ENCODE assay signal across 1 cellular context in the genomic region with DNA sequence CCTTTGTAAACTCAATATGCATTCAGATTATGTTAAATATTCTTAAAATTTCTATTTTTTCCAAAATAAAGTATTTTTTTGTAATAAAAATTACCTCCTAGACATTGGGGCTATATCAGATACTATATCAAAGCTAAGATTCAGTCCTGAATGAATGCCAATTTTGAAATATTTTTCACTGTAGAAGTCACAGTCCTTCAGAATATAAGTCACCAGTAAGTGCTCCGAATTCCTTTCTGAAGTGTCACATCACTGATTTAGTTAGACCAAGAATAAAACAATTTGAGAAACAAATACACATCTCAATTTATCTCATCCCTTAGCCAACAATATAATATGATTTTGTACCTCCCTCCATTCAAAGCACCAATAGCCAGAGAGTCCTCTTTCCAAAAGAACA.
TF ChIP-seq lines count a peak whose summit lies in the region.

No MANE protein-coding gene starts in this region.

TF ChIP-seq in SK-N-SH, 30 proteins besides CTCF, POLR2A, EP300 and RAD21 (continued from another document):
- TF ChIP-seq, protein P1, sequence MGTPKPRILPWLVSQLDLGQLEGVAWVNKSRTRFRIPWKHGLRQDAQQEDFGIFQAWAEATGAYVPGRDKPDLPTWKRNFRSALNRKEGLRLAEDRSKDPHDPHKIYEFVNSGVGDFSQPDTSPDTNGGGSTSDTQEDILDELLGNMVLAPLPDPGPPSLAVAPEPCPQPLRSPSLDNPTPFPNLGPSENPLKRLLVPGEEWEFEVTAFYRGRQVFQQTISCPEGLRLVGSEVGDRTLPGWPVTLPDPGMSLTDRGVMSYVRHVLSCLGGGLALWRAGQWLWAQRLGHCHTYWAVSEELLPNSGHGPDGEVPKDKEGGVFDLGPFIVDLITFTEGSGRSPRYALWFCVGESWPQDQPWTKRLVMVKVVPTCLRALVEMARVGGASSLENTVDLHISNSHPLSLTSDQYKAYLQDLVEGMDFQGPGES (IDR thresholded peaks at IDR 0.05; ENCODE audit: low read depth, low read length) = no peak
